20 cellular contexts compared by ENCODE assay signal in genomic region chr9:111301195-111301594, GRCh38. TPM values are rescaled to one million over a fixed set of nuclear protein-coding genes. Genes with fewer than 3 reads are reported as not detected.
DNase-seq lines count a peak whose midpoint lies in the region; ATAC-seq and TF ChIP-seq lines count a peak whose summit lies in the region.
"Had no signal": no experiment of that assay in that cellular context is flagged by ENCODE, and none has a peak within 500 bp of the region (broad histone marks: within the 10 kb centered on the region; RNA-seq: fewer than 3 reads in every experiment).

No MANE protein-coding gene starts in this region.

- CTCF ChIA-PET in activated naive CD4-positive, alpha-beta T cell treated with anti-CD3 and anti-CD28 coated beads, Interleukin-2, amount 10 ng/mL, durations not matched to agents 7 days and 5 days (lab: Charles Lee) = interaction anchor here (1.0 kb wide), 1 partner anchor 1116 kb away, joined by 3 read pairs; no protein-coding TSS in a partner anchor
- CTCF ChIA-PET in activated CD8-positive, alpha-beta memory T cell treated with anti-CD3 and anti-CD28 coated beads, Interleukin-2, amount 10 ng/mL, durations not matched to agents 7 days and 5 days (lab: Charles Lee) = no interaction called here

- no peak overlapping the region for H3K27ac ChIP-seq in GM23248
- H3K27ac ChIP-seq: HL-60, neutrophil, thyroid gland had no signal

- no peak overlapping the region for H3K27ac Mint-ChIP-seq in activated naive CD4-positive, alpha-beta T cell treated with anti-CD3 and anti-CD28 coated beads, Interleukin-2, amount 10 ng/mL, durations not matched to agents 7 days and 5 days
- no peak overlapping the region for H3K27ac Mint-ChIP-seq in activated CD8-positive, alpha-beta memory T cell treated with anti-CD3 and anti-CD28 coated beads, Interleukin-2, amount 10 ng/mL, durations not matched to agents 7 days and 5 days
- H3K27ac Mint-ChIP-seq: activated CD4-positive, alpha-beta memory T cell treated with anti-CD3 and anti-CD28 coated beads for 36 hours had no signal

- H3F3A ChIP-seq in GM23248 (ENCODE audit: insufficient read depth) = peaks cover 16% of the 10 kb centered on the region; the same call in 1 of the 2 replicates

- no peak overlapping the region for H3K9ac ChIP-seq in GM23248

- H3K27me3 ChIP-seq in GM23248 (replicated peaks; ENCODE audit: insufficient read depth) = no peaks in the 10 kb centered on the region
- H3K27me3 ChIP-seq: thyroid gland had no signal

- no peaks in the 10 kb centered on the region for H3K79me2 ChIP-seq in GM23248 (ENCODE audit: insufficient read depth)

- no peaks in the 10 kb centered on the region for H3K4me1 Mint-ChIP-seq in activated naive CD4-positive, alpha-beta T cell treated with anti-CD3 and anti-CD28 coated beads, Interleukin-2, amount 10 ng/mL, durations not matched to agents 7 days and 5 days
- no peaks in the 10 kb centered on the region for H3K4me1 Mint-ChIP-seq in activated CD8-positive, alpha-beta memory T cell treated with anti-CD3 and anti-CD28 coated beads, Interleukin-2, amount 10 ng/mL, durations not matched to agents 7 days and 5 days

- no peaks in the 10 kb centered on the region for H4K20me1 ChIP-seq in GM23248 (ENCODE audit: insufficient read depth)

- H3K4me3 ChIP-seq in GM23248 (no peak overlapping the region), fibroblast of villous mesenchyme (ENCODE audit: low read depth, low read length) (no peak overlapping the region)
- H3K4me3 ChIP-seq: thyroid gland had no signal

- H3K9me2 ChIP-seq in GM23248 (ENCODE audit: insufficient read depth) = no peaks in the 10 kb centered on the region

- no peaks in the 10 kb centered on the region for H3K9me3 Mint-ChIP-seq in activated naive CD4-positive, alpha-beta T cell treated with anti-CD3 and anti-CD28 coated beads, Interleukin-2, amount 10 ng/mL, durations not matched to agents 7 days and 5 days
- H3K9me3 Mint-ChIP-seq in activated CD8-positive, alpha-beta memory T cell treated with anti-CD3 and anti-CD28 coated beads, Interleukin-2, amount 10 ng/mL, durations not matched to agents 7 days and 5 days (ENCODE audit: low read depth) = no peaks in the 10 kb centered on the region

- H3K4me3 Mint-ChIP-seq in activated naive CD4-positive, alpha-beta T cell treated with anti-CD3 and anti-CD28 coated beads, Interleukin-2, amount 10 ng/mL, durations not matched to agents 7 days and 5 days = no peak overlapping the region
- no peak overlapping the region for H3K4me3 Mint-ChIP-seq in activated CD8-positive, alpha-beta memory T cell treated with anti-CD3 and anti-CD28 coated beads, Interleukin-2, amount 10 ng/mL, durations not matched to agents 7 days and 5 days
- H3K4me3 Mint-ChIP-seq: activated CD4-positive, alpha-beta memory T cell treated with anti-CD3 and anti-CD28 coated beads for 36 hours had no signal

- no peak overlapping the region for H3K4me2 ChIP-seq in GM23248 (ENCODE audit: unreplicated experiment)

- H3K36me3 Mint-ChIP-seq in activated naive CD4-positive, alpha-beta T cell treated with anti-CD3 and anti-CD28 coated beads, Interleukin-2, amount 10 ng/mL, durations not matched to agents 7 days and 5 days = no peaks in the 10 kb centered on the region
- H3K36me3 Mint-ChIP-seq in activated CD8-positive, alpha-beta memory T cell treated with anti-CD3 and anti-CD28 coated beads, Interleukin-2, amount 10 ng/mL, durations not matched to agents 7 days and 5 days = no peaks in the 10 kb centered on the region
- H3K36me3 Mint-ChIP-seq: activated CD4-positive, alpha-beta memory T cell treated with anti-CD3 and anti-CD28 coated beads for 36 hours had no signal

- no peaks in the 10 kb centered on the region for H3K27me3 Mint-ChIP-seq in activated naive CD4-positive, alpha-beta T cell treated with anti-CD3 and anti-CD28 coated beads, Interleukin-2, amount 10 ng/mL, durations not matched to agents 7 days and 5 days
- peaks cover 13% of the 10 kb centered on the region for H3K27me3 Mint-ChIP-seq in activated CD8-positive, alpha-beta memory T cell treated with anti-CD3 and anti-CD28 coated beads, Interleukin-2, amount 10 ng/mL, durations not matched to agents 7 days and 5 days

- H3K36me3 ChIP-seq in GM23248 (ENCODE audit: low read depth) = no peaks in the 10 kb centered on the region
- H3K36me3 ChIP-seq: neutrophil, thyroid gland had no signal

- H3K9me3 ChIP-seq in GM23248 (ENCODE audit: low read depth) = no peaks in the 10 kb centered on the region
- H3K9me3 ChIP-seq: neutrophil, thyroid gland had no signal

- H3K4me1 ChIP-seq in GM23248 (ENCODE audit: insufficient read depth) = peaks cover 29% of the 10 kb centered on the region
- H3K4me1 ChIP-seq: thyroid gland had no signal

- no peak for ATAC-seq in activated CD8-positive, alpha-beta memory T cell treated with anti-CD3 and anti-CD28 coated beads, Interleukin-2, amount 10 ng/mL, durations not matched to agents 7 days and 5 days
- ATAC-seq: right cardiac atrium had no signal

- DNase-seq in GM23248 = peak; percentile 85
- peak; percentile 8 for DNase-seq in astrocyte of the hippocampus (ENCODE audit: low read depth, low spot score)
- DNase-seq in fibroblast of villous mesenchyme (ENCODE audit: low read depth) = peak; percentile 84
- peak; percentile 88 for DNase-seq in stromal cell of bone marrow (ENCODE audit: low read depth)
- no peak for DNase-seq in activated naive CD4-positive, alpha-beta T cell treated with anti-CD3 and anti-CD28 coated beads, Interleukin-2, amount 10 ng/mL, durations not matched to agents 7 days and 5 days
- DNase-seq in NCI-H748 (lab: John Stamatoyannopoulos, UW; ENCODE audit: unreplicated experiment) = no peak
- DNase-seq in activated CD8-positive, alpha-beta memory T cell treated with anti-CD3 and anti-CD28 coated beads, Interleukin-2, amount 10 ng/mL, durations not matched to agents 7 days and 5 days = no peak
- DNase-seq: activated CD4-positive, alpha-beta memory T cell treated with anti-CD3 and anti-CD28 coated beads for 36 hours; DMS79; KG1; kidney glomerular epithelial cell; NCI-H1105 treated with DMSO at 0.1 percent for 48 hours; right cardiac atrium; stimulated activated CD4-positive, alpha-beta T cell treated with anti-CD3 and anti-CD28 coated beads, Interleukin-4, amount 100 ng/mL, for 4 hours; SW 1271; thyroid gland had no signal

- 45 to 61% methylated on average over 1 of the region's 1 CpG for WGBS in GM23248 (ENCODE audit: low coverage in 1 of 2, low lambda C conversion rate in 2 of 2, missing lambda C conversion rate in 2 of 2), 2 experiments

- in situ Hi-C loops in GM23248 (cut with MboI) = loop anchor here (5.0 kb wide), 1 partner anchor 664 kb away; no protein-coding TSS in a partner anchor

- H2AFZ ChIP-seq in GM23248 = no peak overlapping the region

- TF ChIP-seq CTCF in fibroblast of villous mesenchyme (IDR thresholded peaks at IDR 0.05; ENCODE audit: insufficient read depth, low read depth, low read length) = no peak

RNA-seq across cellular contexts. Expression of gene OR2K2, which starts 28.8 kb away (rescaled TPM):
- total RNA-seq in GM23248 (2014; rRNA removed; shearing (Covaris generic)) = not detected in 2 replicates
- polyA plus RNA-seq in GM23248 (2016; fragmentation: Nextera tagmentation; extraction: Ambion mirVana) = not detected in 2 replicates
- total RNA-seq in fibroblast of villous mesenchyme = not detected in 2 replicates
- not detected for total RNA-seq in activated CD8-positive, alpha-beta memory T cell treated with anti-CD3 and anti-CD28 coated beads, Interleukin-2, amount 10 ng/mL, durations not matched to agents 7 days and 5 days
- total RNA-seq: activated CD4-positive, alpha-beta memory T cell treated with anti-CD3 and anti-CD28 coated beads for 36 hours; endothelial cell of umbilical vein; mononuclear cell; right cardiac atrium; thyroid gland had no signal
- polyA plus RNA-seq: endothelial cell of umbilical vein, right cardiac atrium had no signal

Comparison
In these comparisons a context has a peak if more than half of its experiments do, and no peak if none do; other contexts are left out.
1. DNase-seq: peak in GM23248 (single experiment), astrocyte of the hippocampus (single experiment), fibroblast of villous mesenchyme (single experiment) and stromal cell of bone marrow (single experiment); none in activated naive CD4-positive, alpha-beta T cell treated with anti-CD3 and anti-CD28 coated beads, Interleukin-2, amount 10 ng/mL, durations not matched to agents 7 days and 5 days (single experiment), NCI-H748 (single experiment) and activated CD8-positive, alpha-beta memory T cell treated with anti-CD3 and anti-CD28 coated beads, Interleukin-2, amount 10 ng/mL, durations not matched to agents 7 days and 5 days (single experiment).